ENCODE assay signal across 1 cellular context in the genomic region with DNA sequence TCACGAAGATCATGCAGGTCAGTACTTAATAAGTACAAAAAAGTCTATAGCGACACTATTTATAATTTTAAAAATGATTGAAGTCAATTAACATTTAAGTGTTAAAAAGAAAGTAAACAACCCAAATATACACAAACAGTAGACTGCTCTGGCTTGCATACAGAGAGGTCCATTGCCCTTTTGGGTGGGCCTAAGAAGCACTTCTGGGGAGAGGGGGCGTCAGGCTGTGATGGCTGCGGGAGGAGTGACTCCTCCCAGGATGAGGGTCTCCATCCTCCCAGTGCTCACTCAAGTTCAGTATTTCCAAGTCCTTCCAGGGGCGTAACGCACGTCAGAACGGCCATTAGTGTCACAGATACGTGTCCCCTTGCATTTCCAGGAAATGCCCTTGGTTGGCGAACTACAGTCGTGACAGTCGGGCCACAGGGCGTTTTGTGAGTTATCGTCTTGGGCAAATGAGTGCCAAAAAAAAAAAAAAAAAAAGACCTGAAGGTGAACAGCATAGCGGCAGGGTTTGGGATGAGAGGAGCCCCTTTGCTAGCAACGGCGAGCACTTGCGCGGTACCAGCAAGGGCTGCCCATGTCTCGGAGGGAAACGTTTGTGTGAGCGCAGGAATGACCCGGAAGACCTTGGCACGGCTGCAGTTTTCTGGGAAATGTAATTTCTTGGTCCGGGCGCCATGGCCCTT.
A peak's percentile ranks its signal among the peaks of the same experiment; 100 is the strongest.
TF ChIP-seq lines count a peak whose summit lies in the region.

A gene with protein sequence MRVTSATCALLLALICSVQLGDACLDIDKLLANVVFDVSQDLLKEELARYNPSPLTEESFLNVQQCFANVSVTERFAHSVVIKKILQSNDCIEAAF (minus strand): TSS at position 463 of the 689 bp plus-strand sequence. CDS start 82,596 bp downstream, outside the sequence.

TF ChIP-seq in SK-N-SH, 30 proteins besides CTCF, POLR2A, EP300 and RAD21 (continued from another document):
- TF ChIP-seq, protein P1, sequence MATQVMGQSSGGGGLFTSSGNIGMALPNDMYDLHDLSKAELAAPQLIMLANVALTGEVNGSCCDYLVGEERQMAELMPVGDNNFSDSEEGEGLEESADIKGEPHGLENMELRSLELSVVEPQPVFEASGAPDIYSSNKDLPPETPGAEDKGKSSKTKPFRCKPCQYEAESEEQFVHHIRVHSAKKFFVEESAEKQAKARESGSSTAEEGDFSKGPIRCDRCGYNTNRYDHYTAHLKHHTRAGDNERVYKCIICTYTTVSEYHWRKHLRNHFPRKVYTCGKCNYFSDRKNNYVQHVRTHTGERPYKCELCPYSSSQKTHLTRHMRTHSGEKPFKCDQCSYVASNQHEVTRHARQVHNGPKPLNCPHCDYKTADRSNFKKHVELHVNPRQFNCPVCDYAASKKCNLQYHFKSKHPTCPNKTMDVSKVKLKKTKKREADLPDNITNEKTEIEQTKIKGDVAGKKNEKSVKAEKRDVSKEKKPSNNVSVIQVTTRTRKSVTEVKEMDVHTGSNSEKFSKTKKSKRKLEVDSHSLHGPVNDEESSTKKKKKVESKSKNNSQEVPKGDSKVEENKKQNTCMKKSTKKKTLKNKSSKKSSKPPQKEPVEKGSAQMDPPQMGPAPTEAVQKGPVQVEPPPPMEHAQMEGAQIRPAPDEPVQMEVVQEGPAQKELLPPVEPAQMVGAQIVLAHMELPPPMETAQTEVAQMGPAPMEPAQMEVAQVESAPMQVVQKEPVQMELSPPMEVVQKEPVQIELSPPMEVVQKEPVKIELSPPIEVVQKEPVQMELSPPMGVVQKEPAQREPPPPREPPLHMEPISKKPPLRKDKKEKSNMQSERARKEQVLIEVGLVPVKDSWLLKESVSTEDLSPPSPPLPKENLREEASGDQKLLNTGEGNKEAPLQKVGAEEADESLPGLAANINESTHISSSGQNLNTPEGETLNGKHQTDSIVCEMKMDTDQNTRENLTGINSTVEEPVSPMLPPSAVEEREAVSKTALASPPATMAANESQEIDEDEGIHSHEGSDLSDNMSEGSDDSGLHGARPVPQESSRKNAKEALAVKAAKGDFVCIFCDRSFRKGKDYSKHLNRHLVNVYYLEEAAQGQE (IDR thresholded peaks at IDR 0.05; ENCODE audit: low read depth, low read length): no peak
- peak; percentile 88; the same call in 1 of the 2 replicates for TF ChIP-seq YY1 (IDR thresholded peaks at IDR 0.05; ENCODE audit: low read depth)
